ENCODE assay signal across 8 cellular contexts in genomic region chr6:63574554-63574900, GRCh38. TPM values are rescaled to one million over a fixed set of nuclear protein-coding genes. Genes with fewer than 3 reads are reported as not detected.
DNase-seq lines count a peak whose midpoint lies in the region; ATAC-seq and TF ChIP-seq lines count a peak whose summit lies in the region.

No MANE protein-coding gene starts in this region.

- H3K36me3 ChIP-seq in Caco-2 (ENCODE audit: control insufficient read depth, insufficient read depth, low read length) (no peaks in the 10 kb centered on the region; the same call in 1 of the 2 replicates), Peyer's patch (peaks cover 0 to 33% (median 0%) of the 10 kb centered on the region in 3 donors), parathyroid adenoma (ENCODE audit: control insufficient read depth, insufficient read depth, low read length) (no peaks in the 10 kb centered on the region)

- DNase-seq in Caco-2 = no peak
- DNase-seq in Peyer's patch = no peak
- DNase-seq in epithelial cell of esophagus (ENCODE audit: low read depth) = no peak
- DNase-seq in KBM-7 = no peak
- no peak for DNase-seq in NOMO-1 treated with dmso at 0.1 percent for 144 hours (lab: John Stamatoyannopoulos, UW; ENCODE audit: unreplicated experiment)

- H3K4me3 Mint-ChIP-seq in Caco-2 (ENCODE audit: unreplicated experiment) = peak overlapping the region; percentile 88

- H3K27me3 Mint-ChIP-seq in Caco-2 (ENCODE audit: insufficient read depth, unreplicated experiment) = no peaks in the 10 kb centered on the region

- CTCF ChIA-PET in Caco-2 (lab: Charles Lee) = interaction anchor here (1.2 kb wide), 1 partner anchor 24 kb away, joined by 6 read pairs; no protein-coding TSS in a partner anchor

- intact Hi-C loops in Caco-2 (cut with micrococcal nuclease; ENCODE audit: unreplicated experiment) = loop anchor here (1.0 to 5.0 kb wide), 2 partner anchors 221 to 267 kb away; no protein-coding TSS in a partner anchor

- TF ChIP-seq CTCF in Caco-2 (IDR thresholded peaks at IDR 0.05; ENCODE audit: insufficient read depth in 1 of 2, low read depth in 1 of 2, low read length in 1 of 2, severe bottlenecking in 1 of 2, unreplicated experiment in 1 of 2) (no peak), Peyer's patch (IDR thresholded peaks at IDR 0.05) (peak in 1 of 6 experiments; percentile 5), epithelial cell of esophagus (IDR thresholded peaks at IDR 0.05; ENCODE audit: insufficient read depth, low read depth, low read length, missing control alignments) (no peak), parathyroid adenoma (IDR thresholded peaks at IDR 0.05) (no peak)

- peak overlapping the region; percentile 99 for H2AFZ ChIP-seq in parathyroid adenoma

- peak overlapping the region; percentile 94 for H3K27ac Mint-ChIP-seq in Caco-2 (ENCODE audit: unreplicated experiment)

- peak overlapping the region; percentile 94 to 100 (median 100) for H3K27ac ChIP-seq in Peyer's patch
- H3K27ac ChIP-seq in parathyroid adenoma = peak overlapping the region; percentile 93

- peaks cover 8% of the 10 kb centered on the region for H3K4me1 Mint-ChIP-seq in Caco-2 (ENCODE audit: low read depth, unreplicated experiment)

- H3K36me3 Mint-ChIP-seq in Caco-2 (ENCODE audit: insufficient read depth, unreplicated experiment) = peaks cover 58% of the 10 kb centered on the region

- POLR2A ChIA-PET in Caco-2 (lab: Charles Lee) = interaction anchor here (0.7 to 1.7 kb wide), 2 partner anchors 123 to 183 kb away, joined by 4 to 9 read pairs; no protein-coding TSS in a partner anchor

- H3K9me3 ChIP-seq in Caco-2 = no peaks in the 10 kb centered on the region
- H3K9me3 ChIP-seq in Peyer's patch = no peaks in the 10 kb centered on the region
- H3K9me3 ChIP-seq in parathyroid adenoma (ENCODE audit: control insufficient read depth, low read length) = no peaks in the 10 kb centered on the region

- ATAC-seq in activated CD4-positive, CD25-positive, alpha-beta regulatory T cell treated with anti-CD3 and anti-CD28 coated beads, Interleukin-2, amount 50 U/mL, for 24 hours = no peak
- ATAC-seq in HG03565 (IDR thresholded peaks at IDR 0.05; ENCODE audit: unreplicated experiment) = no peak

- no TSS peak for BruUV-seq in Caco-2 (replicated peaks; lab: Mats Ljungman, UMichigan)

- H3K4me2 ChIP-seq in parathyroid adenoma (ENCODE audit: low read length) = peak overlapping the region; percentile 73

- H3K9me3 Mint-ChIP-seq in Caco-2 (ENCODE audit: unreplicated experiment) = no peaks in the 10 kb centered on the region

- H3K9ac ChIP-seq in parathyroid adenoma = no peak overlapping the region

- H3K27me3 ChIP-seq in Caco-2 (replicated peaks; ENCODE audit: control insufficient read depth, insufficient read depth, low read length) = no peaks in the 10 kb centered on the region
- H3K27me3 ChIP-seq in Peyer's patch = no peaks in the 10 kb centered on the region
- H3K27me3 ChIP-seq in parathyroid adenoma (ENCODE audit: control insufficient read depth, insufficient read depth, low read length) = no peaks in the 10 kb centered on the region

- peak overlapping the region; percentile 98 for H3K4me3 ChIP-seq in Caco-2 (ENCODE audit: low read depth, low read length)
- H3K4me3 ChIP-seq in Peyer's patch = peak overlapping the region; percentile 70 to 99 (median 86)
- H3K4me3 ChIP-seq in epithelial cell of esophagus (ENCODE audit: low read length) = peak overlapping the region; percentile 92
- no peak overlapping the region for H3K4me3 ChIP-seq in parathyroid adenoma (ENCODE audit: low read depth, low read length)

- peaks cover 20% of the 10 kb centered on the region for H3K4me1 ChIP-seq in Caco-2
- H3K4me1 ChIP-seq in Peyer's patch = peaks cover 0 to 12% (median 0%) of the 10 kb centered on the region in 4 donors
- peaks cover 6% of the 10 kb centered on the region for H3K4me1 ChIP-seq in parathyroid adenoma

- in situ Hi-C loops in KBM-7 (cut with MboI; ENCODE audit: low pct_unique_long_range_greater_than_20kb, low sequenced_read_pairs) = no loop called here

- no peak for TF ChIP-seq POLR2A in Peyer's patch (IDR thresholded peaks at IDR 0.05)

- peaks cover 2% of the 10 kb centered on the region for H3K79me2 ChIP-seq in parathyroid adenoma

RNA-seq across cellular contexts. Expression of gene PTP4A1, which starts 2.2 kb away (rescaled TPM):
- total RNA-seq in Caco-2 (2022) = 122 and 129 TPM in 2 replicates
- 10 to 100 TPM; 23.1 to 40.5 (median 34.9) TPM for total RNA-seq in Peyer's patch
